In genomic region chr7:124452176-124452575, GRCh38 we compare ENCODE assay signal across 1 cellular context.
TF ChIP-seq lines count a peak whose summit lies in the region.

No MANE protein-coding gene starts in this region.

TF ChIP-seq in GM23338, 12 proteins besides CTCF, POLR2A, EP300 and RAD21 (continued from another document):
- no peak for TF ChIP-seq ZNF462 (CRISPR knock-in tag; IDR thresholded peaks at IDR 0.05)
- no peak for TF ChIP-seq ZNF114 (CRISPR knock-in tag; IDR thresholded peaks at IDR 0.05)
- no peak for TF ChIP-seq JUNB (IDR thresholded peaks at IDR 0.05; ENCODE audit: unreplicated experiment)
- TF ChIP-seq, protein P1, sequence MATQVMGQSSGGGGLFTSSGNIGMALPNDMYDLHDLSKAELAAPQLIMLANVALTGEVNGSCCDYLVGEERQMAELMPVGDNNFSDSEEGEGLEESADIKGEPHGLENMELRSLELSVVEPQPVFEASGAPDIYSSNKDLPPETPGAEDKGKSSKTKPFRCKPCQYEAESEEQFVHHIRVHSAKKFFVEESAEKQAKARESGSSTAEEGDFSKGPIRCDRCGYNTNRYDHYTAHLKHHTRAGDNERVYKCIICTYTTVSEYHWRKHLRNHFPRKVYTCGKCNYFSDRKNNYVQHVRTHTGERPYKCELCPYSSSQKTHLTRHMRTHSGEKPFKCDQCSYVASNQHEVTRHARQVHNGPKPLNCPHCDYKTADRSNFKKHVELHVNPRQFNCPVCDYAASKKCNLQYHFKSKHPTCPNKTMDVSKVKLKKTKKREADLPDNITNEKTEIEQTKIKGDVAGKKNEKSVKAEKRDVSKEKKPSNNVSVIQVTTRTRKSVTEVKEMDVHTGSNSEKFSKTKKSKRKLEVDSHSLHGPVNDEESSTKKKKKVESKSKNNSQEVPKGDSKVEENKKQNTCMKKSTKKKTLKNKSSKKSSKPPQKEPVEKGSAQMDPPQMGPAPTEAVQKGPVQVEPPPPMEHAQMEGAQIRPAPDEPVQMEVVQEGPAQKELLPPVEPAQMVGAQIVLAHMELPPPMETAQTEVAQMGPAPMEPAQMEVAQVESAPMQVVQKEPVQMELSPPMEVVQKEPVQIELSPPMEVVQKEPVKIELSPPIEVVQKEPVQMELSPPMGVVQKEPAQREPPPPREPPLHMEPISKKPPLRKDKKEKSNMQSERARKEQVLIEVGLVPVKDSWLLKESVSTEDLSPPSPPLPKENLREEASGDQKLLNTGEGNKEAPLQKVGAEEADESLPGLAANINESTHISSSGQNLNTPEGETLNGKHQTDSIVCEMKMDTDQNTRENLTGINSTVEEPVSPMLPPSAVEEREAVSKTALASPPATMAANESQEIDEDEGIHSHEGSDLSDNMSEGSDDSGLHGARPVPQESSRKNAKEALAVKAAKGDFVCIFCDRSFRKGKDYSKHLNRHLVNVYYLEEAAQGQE (IDR thresholded peaks at IDR 0.05; ENCODE audit: unreplicated experiment): no peak
- no peak for TF ChIP-seq CREB1 (CRISPR knock-in tag; IDR thresholded peaks at IDR 0.05; ENCODE audit: low read depth)
- no peak for TF ChIP-seq ZNF331 (CRISPR knock-in tag; IDR thresholded peaks at IDR 0.05; ENCODE audit: low read depth)
- TF ChIP-seq, protein P2, sequence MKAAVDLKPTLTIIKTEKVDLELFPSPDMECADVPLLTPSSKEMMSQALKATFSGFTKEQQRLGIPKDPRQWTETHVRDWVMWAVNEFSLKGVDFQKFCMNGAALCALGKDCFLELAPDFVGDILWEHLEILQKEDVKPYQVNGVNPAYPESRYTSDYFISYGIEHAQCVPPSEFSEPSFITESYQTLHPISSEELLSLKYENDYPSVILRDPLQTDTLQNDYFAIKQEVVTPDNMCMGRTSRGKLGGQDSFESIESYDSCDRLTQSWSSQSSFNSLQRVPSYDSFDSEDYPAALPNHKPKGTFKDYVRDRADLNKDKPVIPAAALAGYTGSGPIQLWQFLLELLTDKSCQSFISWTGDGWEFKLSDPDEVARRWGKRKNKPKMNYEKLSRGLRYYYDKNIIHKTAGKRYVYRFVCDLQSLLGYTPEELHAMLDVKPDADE (IDR thresholded peaks at IDR 0.05): no peak
- TF ChIP-seq EZH2phosphoT487 (IDR thresholded peaks at IDR 0.05; ENCODE audit: unreplicated experiment): no peak
- TF ChIP-seq POLR2AphosphoS5 (IDR thresholded peaks at IDR 0.05; ENCODE audit: low read depth): no peak
TF ChIP-seq in GM23338: peak in this region for 0.
